ENCODE assay signal across 15 cellular contexts in the genomic region with DNA sequence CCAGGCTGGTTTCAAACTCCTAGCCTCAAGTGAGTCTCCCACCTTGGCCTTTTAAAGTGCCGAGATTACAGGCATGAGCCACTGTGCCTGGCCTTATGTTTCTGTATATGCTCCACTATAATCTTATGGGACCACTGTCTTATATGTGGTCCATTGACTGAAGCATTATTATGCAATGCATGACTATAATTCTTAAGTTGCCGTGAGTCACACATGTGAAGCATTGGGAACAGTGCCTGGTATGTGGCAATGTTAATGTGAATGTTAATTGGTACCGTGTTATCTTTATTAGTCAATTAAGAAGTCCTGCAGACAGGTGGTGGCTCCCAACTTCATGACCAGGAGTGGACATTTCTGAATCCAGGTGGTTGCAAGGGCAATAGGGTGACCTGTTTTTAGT. TPM values are rescaled to one million over a fixed set of nuclear protein-coding genes. Genes with fewer than 3 reads are reported as not detected.
DNase-seq lines count a peak whose midpoint lies in the region; ATAC-seq lines count a peak whose summit lies in the region.
"Had no signal": no experiment of that assay in that cellular context is flagged by ENCODE, and none has a peak within 500 bp of the region (broad histone marks: within the 10 kb centered on the region; RNA-seq: fewer than 3 reads in every experiment).

No MANE protein-coding gene starts in this region.

- ATAC-seq in GM21390 (IDR thresholded peaks at IDR 0.05; ENCODE audit: unreplicated experiment) (no peak), HG03159 (IDR thresholded peaks at IDR 0.05; ENCODE audit: unreplicated experiment) (no peak), HG03520 (IDR thresholded peaks at IDR 0.05; ENCODE audit: unreplicated experiment) (no peak)
- ATAC-seq: left cardiac atrium had no signal

- no peaks in the 10 kb centered on the region for H3K9me3 ChIP-seq in iPS-18c (ENCODE audit: control insufficient read depth, insufficient read depth, low read length)
- H3K9me3 ChIP-seq: BLaER1, pancreas, testis had no signal

- DNase-seq in AG20443 (ENCODE audit: low spot score) (peak; percentile 55), HT1080 (ENCODE audit: low read depth) (peak; percentile 54), amniotic epithelial cell (ENCODE audit: low read depth) (peak; percentile 90), NCI-H187 (lab: John Stamatoyannopoulos, UW) (no peak)
- DNase-seq: endodermal cell, head of caudate nucleus, left cardiac atrium, NCI-H1048, pancreas, testis had no signal

- H3K4me3 ChIP-seq in iPS-18c (ENCODE audit: insufficient read depth, low read depth, low read length), result peak overlapping the region; percentile 20; the same call in 1 of the 2 replicates
- H3K4me3 ChIP-seq: BLaER1, pancreas, testis had no signal

RNA-seq across cellular contexts. Expression of a gene that starts 14.7 kb away (rescaled TPM):
- total RNA-seq in HT1080 (2014; rRNA removed; shearing (Covaris generic)), result 31.8 and 38.8 TPM in 2 replicates
- polyA plus RNA-seq in HT1080 (2015; cell fraction: cytosol; rRNA removed), result 23.8 and 26.9 TPM in 2 replicates
- polyA plus RNA-seq in HT1080 (2015; cell fraction: nucleus; rRNA removed), result 193 and 221 TPM in 2 replicates

Comparison
In these comparisons a context has a peak if more than half of its experiments do, and no peak if none do; other contexts are left out.
1. DNase-seq: peak in AG20443 (single experiment), HT1080 (single experiment) and amniotic epithelial cell (single experiment); none in NCI-H187 (0 of 2).